8 cellular contexts compared by ENCODE assay signal in the genomic region with DNA sequence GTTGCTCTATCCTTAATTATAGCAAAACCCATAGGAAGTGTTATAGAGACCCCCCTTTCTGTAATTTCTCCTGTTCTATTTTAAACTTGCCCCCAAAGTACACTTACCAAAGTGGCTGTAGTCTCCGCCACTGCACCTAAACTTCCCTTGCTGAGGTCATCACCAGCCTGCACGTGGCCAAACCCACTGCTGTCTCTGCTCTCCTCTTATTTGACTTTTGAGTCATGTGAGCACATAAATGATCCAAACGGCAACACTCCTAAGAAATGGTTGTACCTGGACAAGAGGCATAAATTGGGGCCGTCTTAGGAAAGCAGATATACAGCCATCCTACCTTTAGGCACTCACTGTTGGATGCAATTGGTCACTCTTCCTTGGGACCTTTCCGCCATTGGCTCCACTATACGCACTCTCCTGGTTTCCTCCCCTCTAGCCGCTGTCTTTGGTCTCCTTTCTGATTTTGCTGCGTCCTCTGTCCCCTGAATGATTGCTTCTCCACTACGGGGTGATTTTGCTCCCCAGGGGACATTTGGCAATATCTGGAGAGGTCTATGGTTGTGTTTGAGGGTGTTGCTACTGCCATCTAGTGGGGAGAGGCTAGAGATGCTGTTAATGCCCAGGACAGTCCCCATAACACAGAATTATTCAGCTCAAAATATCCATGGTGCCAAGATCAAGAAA. TPM values are rescaled to one million over a fixed set of nuclear protein-coding genes. Genes with fewer than 3 reads are reported as not detected.
DNase-seq lines count a peak whose midpoint lies in the region; ATAC-seq and TF ChIP-seq lines count a peak whose summit lies in the region.

No MANE protein-coding gene starts in this region.

- ATAC-seq in HG03457 (IDR thresholded peaks at IDR 0.05; ENCODE audit: unreplicated experiment): no peak

- TF ChIP-seq CTCF in OCI-LY1 (IDR thresholded peaks at IDR 0.05; ENCODE audit: low read length) (peak; percentile 80), cardiac muscle cell (IDR thresholded peaks at IDR 0.05; ENCODE audit: low read depth, low read length) (peak; percentile 94), sigmoid colon (IDR thresholded peaks at IDR 0.05) (peak in 3 of 4 experiments; percentile 30 to 73 (median 38))

- H3K27ac Mint-ChIP-seq in activated naive CD4-positive, alpha-beta T cell treated with anti-CD3 and anti-CD28 coated beads, Interleukin-2, amount 10 ng/mL, durations not matched to agents 7 days and 5 days: no peak overlapping the region

- no peaks in the 10 kb centered on the region; the same call in 1 of the 2 replicates for H3K27me3 ChIP-seq in OCI-LY1 (ENCODE audit: insufficient read depth, low read length)
- peaks cover 7% of the 10 kb centered on the region for H3K27me3 ChIP-seq in cardiac muscle cell
- H3K27me3 ChIP-seq in sigmoid colon: no peaks in the 10 kb centered on the region

- no peaks in the 10 kb centered on the region for H3K27me3 Mint-ChIP-seq in activated naive CD4-positive, alpha-beta T cell treated with anti-CD3 and anti-CD28 coated beads, Interleukin-2, amount 10 ng/mL, durations not matched to agents 7 days and 5 days

- H3K36me3 ChIP-seq in OCI-LY1 (ENCODE audit: insufficient read depth, low read length) (no peaks in the 10 kb centered on the region), cardiac muscle cell (no peaks in the 10 kb centered on the region), sigmoid colon (no peaks in the 10 kb centered on the region)

- H3K27ac ChIP-seq in OCI-LY1 (ENCODE audit: low read depth, low read length, poor library complexity, severe bottlenecking): no peak overlapping the region
- H3K27ac ChIP-seq in cardiac muscle cell: no peak overlapping the region
- H3K27ac ChIP-seq in sigmoid colon: no peak overlapping the region

- DNase-seq in activated naive CD4-positive, alpha-beta T cell treated with Interleukin-2 at 50 U/mL for 16 hours: peak; percentile 20
- DNase-seq in activated naive CD4-positive, alpha-beta T cell (lab: John Stamatoyannopoulos, UW): no peak
- peak; percentile 42 for DNase-seq in HS-5 (ENCODE audit: low read depth)
- peak; percentile 58 for DNase-seq in activated naive CD4-positive, alpha-beta T cell treated with anti-CD3 and anti-CD28 coated beads, Interleukin-2, amount 10 ng/mL, durations not matched to agents 7 days and 5 days
- peak; percentile 52 to 78 for DNase-seq in cardiac muscle cell (ENCODE audit: low read depth in 1 of 2, low spot score in 1 of 2)
- DNase-seq in sigmoid colon: no peak

- no peaks in the 10 kb centered on the region for H4K20me1 ChIP-seq in OCI-LY1 (ENCODE audit: insufficient read depth, low read length)

- no peaks in the 10 kb centered on the region for H3F3A ChIP-seq in OCI-LY1 (ENCODE audit: insufficient read depth, low read length)

- H3K4me1 ChIP-seq in OCI-LY1 (ENCODE audit: insufficient read depth, low read length, severe bottlenecking): no peaks in the 10 kb centered on the region
- H3K4me1 ChIP-seq in cardiac muscle cell (ENCODE audit: low read depth): no peaks in the 10 kb centered on the region
- H3K4me1 ChIP-seq in sigmoid colon: no peaks in the 10 kb centered on the region

- TF ChIP-seq POLR2A in sigmoid colon (IDR thresholded peaks at IDR 0.05): no peak

- H3K4me1 Mint-ChIP-seq in activated naive CD4-positive, alpha-beta T cell treated with anti-CD3 and anti-CD28 coated beads, Interleukin-2, amount 10 ng/mL, durations not matched to agents 7 days and 5 days: no peaks in the 10 kb centered on the region

- intact Hi-C loops in sigmoid colon (cut with DNase I): loop anchor here (5.0 kb wide), 1 partner anchor 211 kb away; no protein-coding TSS in a partner anchor

- H3K4me3 Mint-ChIP-seq in activated naive CD4-positive, alpha-beta T cell treated with anti-CD3 and anti-CD28 coated beads, Interleukin-2, amount 10 ng/mL, durations not matched to agents 7 days and 5 days: no peak overlapping the region

- H2AFZ ChIP-seq in OCI-LY1 (ENCODE audit: low read length): no peak overlapping the region

- H3K4me2 ChIP-seq in OCI-LY1 (ENCODE audit: low read length): no peak overlapping the region

- TF ChIP-seq EP300 in sigmoid colon (IDR thresholded peaks at IDR 0.05): no peak

- H3K9me3 Mint-ChIP-seq in activated naive CD4-positive, alpha-beta T cell treated with anti-CD3 and anti-CD28 coated beads, Interleukin-2, amount 10 ng/mL, durations not matched to agents 7 days and 5 days: no peaks in the 10 kb centered on the region

- H3K9ac ChIP-seq in OCI-LY1 (ENCODE audit: low read length): no peak overlapping the region

- H3K4me3 ChIP-seq in OCI-LY1 (ENCODE audit: low read depth, low read length, poor library complexity, severe bottlenecking) (no peak overlapping the region), cardiac muscle cell (no peak overlapping the region), sigmoid colon (no peak overlapping the region)

- WGBS in sigmoid colon, 2 donors: 39 to 55% methylated on average over 9 of the region's 9 CpGs

- H3K9me2 ChIP-seq in OCI-LY1 (ENCODE audit: low read depth, low read length): no peaks in the 10 kb centered on the region

- H3K9me3 ChIP-seq in OCI-LY1 (ENCODE audit: low read length) (no peaks in the 10 kb centered on the region), cardiac muscle cell (ENCODE audit: low read depth) (no peaks in the 10 kb centered on the region), sigmoid colon (no peaks in the 10 kb centered on the region)

- CTCF ChIA-PET in activated naive CD4-positive, alpha-beta T cell treated with anti-CD3 and anti-CD28 coated beads, Interleukin-2, amount 10 ng/mL, durations not matched to agents 7 days and 5 days (lab: Charles Lee): interaction anchor here (0.6 to 3.6 kb wide), 16 partner anchors 9 to 221 kb away, joined by 3 to 24 read pairs (median 4); a partner anchor contains a TSS

- H3K36me3 Mint-ChIP-seq in activated naive CD4-positive, alpha-beta T cell treated with anti-CD3 and anti-CD28 coated beads, Interleukin-2, amount 10 ng/mL, durations not matched to agents 7 days and 5 days: no peaks in the 10 kb centered on the region

- no peaks in the 10 kb centered on the region for H3K79me2 ChIP-seq in OCI-LY1 (ENCODE audit: insufficient read depth, low read length)

RNA-seq across cellular contexts. Expression of a gene that starts 19.2 kb away (rescaled TPM):
- total RNA-seq in cardiac muscle cell (0.30 TPM in 1 of 2 replicates, not detected in the other), sigmoid colon (not detected)
- polyA plus RNA-seq in cardiac muscle cell (not detected in 2 replicates), sigmoid colon (under 1 TPM in 1 of 3 donors, not detected in 2; 0.17 TPM)

RNA-seq across cellular contexts. Expression of a gene that starts 46.7 kb away (rescaled TPM):
- total RNA-seq in cardiac muscle cell (not detected in 2 replicates), sigmoid colon (not detected)
- polyA plus RNA-seq in cardiac muscle cell (not detected in 2 replicates), sigmoid colon (not detected)

RNA-seq across cellular contexts. Expression of a gene that starts 47.6 kb away (rescaled TPM):
- total RNA-seq in cardiac muscle cell (not detected in 2 replicates), sigmoid colon (not detected)
- polyA plus RNA-seq in cardiac muscle cell (not detected in 2 replicates), sigmoid colon (1 to 10 TPM in 1 of 3 donors, not detected in 2; 1.3 TPM)

Comparison
In these comparisons a context has a peak if more than half of its experiments do, and no peak if none do; other contexts are left out.
1. DNase-seq: peak in activated naive CD4-positive, alpha-beta T cell treated with Interleukin-2 at 50 U/mL for 16 hours (single experiment), HS-5 (single experiment), activated naive CD4-positive, alpha-beta T cell treated with anti-CD3 and anti-CD28 coated beads, Interleukin-2, amount 10 ng/mL, durations not matched to agents 7 days and 5 days (single experiment) and cardiac muscle cell (2 of 2); none in activated naive CD4-positive, alpha-beta T cell (0 of 4) and sigmoid colon (single experiment).
2. CTCF ChIP-seq: peak in every context shown above with its lines; median percentile 94 in cardiac muscle cell; 80 in OCI-LY1; 38 in sigmoid colon.